Comparison of ENCODE assay signal across 37 cellular contexts in the genomic region with DNA sequence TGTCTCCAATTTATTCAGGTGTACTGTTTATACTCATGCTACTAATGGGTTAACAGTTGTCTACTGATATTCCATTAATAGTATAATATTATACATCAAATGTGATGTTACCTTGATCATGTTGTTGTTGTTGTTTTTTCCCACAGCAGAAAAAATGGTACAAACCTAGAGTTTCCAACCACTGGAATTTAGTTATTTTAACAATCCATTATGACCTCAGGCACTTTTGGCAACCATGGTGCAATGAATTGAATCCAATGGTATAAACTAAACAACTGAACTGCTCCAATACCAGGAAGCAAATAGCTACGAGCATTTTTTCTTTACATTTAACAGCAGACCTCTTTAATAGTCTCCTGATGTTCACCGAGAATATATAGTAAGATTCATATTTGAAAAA. TPM values are rescaled to one million over a fixed set of nuclear protein-coding genes. Genes with fewer than 3 reads are reported as not detected.
"Had no signal": no experiment of that assay in that cellular context is flagged by ENCODE, and none has a peak within 500 bp of the region (broad histone marks: within the 10 kb centered on the region; RNA-seq: fewer than 3 reads in every experiment).

No MANE protein-coding gene starts in this region.

- H3K27me3 ChIP-seq: body of pancreas, esophagus squamous epithelium, foreskin keratinocyte, gastrocnemius medialis, heart left ventricle had no signal

- FAIRE-seq: colon, endometrium, endothelial cell of umbilical vein had no signal

- H3K4me3 ChIP-seq: body of pancreas, esophagus squamous epithelium, gastrocnemius medialis, heart left ventricle had no signal

- H3K27me3 Mint-ChIP-seq: activated B cell treated with CpG ODN at 0.5 μM for 24 hours; activated CD4-positive, alpha-beta memory T cell treated with anti-CD3 and anti-CD28 coated beads, Interleukin-2, amount 10 ng/mL, durations not matched to agents 7 days and 5 days; activated CD4-positive, alpha-beta T cell treated with anti-CD3 and anti-CD28 coated beads for 36 hours; activated CD4-positive, alpha-beta T cell treated with anti-CD3 and anti-CD28 coated beads, Interleukin-2, amount 10 ng/mL, durations not matched to agents 24 days and 14 days; activated naive CD8-positive, alpha-beta T cell; activated T-helper 17 cell treated with anti-CD3 and anti-CD28 coated beads, Interleukin-2, amount 50 U/mL, for 72 hours; effector memory CD8-positive, alpha-beta T cell; T-helper 17 cell had no signal

- H3K4me1 Mint-ChIP-seq: activated B cell treated with CpG ODN at 0.5 μM for 24 hours; activated CD4-positive, alpha-beta memory T cell treated with anti-CD3 and anti-CD28 coated beads, Interleukin-2, amount 10 ng/mL, durations not matched to agents 7 days and 5 days; activated CD4-positive, alpha-beta T cell treated with anti-CD3 and anti-CD28 coated beads for 36 hours; activated CD4-positive, alpha-beta T cell treated with anti-CD3 and anti-CD28 coated beads, Interleukin-2, amount 10 ng/mL, durations not matched to agents 24 days and 14 days; activated T-helper 17 cell treated with anti-CD3 and anti-CD28 coated beads, Interleukin-2, amount 50 U/mL, for 72 hours; T-helper 17 cell had no signal

- H3K27ac Mint-ChIP-seq: activated B cell treated with CpG ODN at 0.5 μM for 24 hours; activated CD4-positive, alpha-beta memory T cell treated with anti-CD3 and anti-CD28 coated beads, Interleukin-2, amount 10 ng/mL, durations not matched to agents 7 days and 5 days; activated CD4-positive, alpha-beta T cell treated with anti-CD3 and anti-CD28 coated beads for 36 hours; activated CD4-positive, alpha-beta T cell treated with anti-CD3 and anti-CD28 coated beads, Interleukin-2, amount 10 ng/mL, durations not matched to agents 24 days and 14 days; activated naive CD8-positive, alpha-beta T cell; activated T-helper 17 cell treated with anti-CD3 and anti-CD28 coated beads, Interleukin-2, amount 50 U/mL, for 72 hours; effector memory CD8-positive, alpha-beta T cell; T-helper 17 cell; T-helper 2 cell treated with Interferon-gamma antibody and Interleukin-4, amounts not matched to agents 5 μg/mL and 100 μg/mL, for 36 hours had no signal

- H3K9me3 ChIP-seq: body of pancreas, esophagus squamous epithelium, gastrocnemius medialis, heart left ventricle had no signal

- H3K27ac ChIP-seq: body of pancreas, epithelial cell of prostate, esophagus squamous epithelium, foreskin keratinocyte, gastrocnemius medialis, heart left ventricle, WERI-Rb-1 had no signal

- H3K4me3 Mint-ChIP-seq: activated B cell treated with CpG ODN at 0.5 μM for 24 hours; activated CD4-positive, alpha-beta memory T cell treated with anti-CD3 and anti-CD28 coated beads, Interleukin-2, amount 10 ng/mL, durations not matched to agents 7 days and 5 days; activated CD4-positive, alpha-beta T cell treated with anti-CD3 and anti-CD28 coated beads for 36 hours; activated CD4-positive, alpha-beta T cell treated with anti-CD3 and anti-CD28 coated beads, Interleukin-2, amount 10 ng/mL, durations not matched to agents 24 days and 14 days; activated naive CD8-positive, alpha-beta T cell; activated T-cell treated with anti-CD3 and anti-CD28 coated beads, Interleukin-2, amount 50 U/mL, for 4 hours; activated T-helper 17 cell treated with anti-CD3 and anti-CD28 coated beads, Interleukin-2, amount 50 U/mL, for 72 hours; effector memory CD8-positive, alpha-beta T cell; T-helper 17 cell; T-helper 2 cell treated with Interferon-gamma antibody and Interleukin-4, amounts not matched to agents 5 μg/mL and 100 μg/mL, for 36 hours had no signal

- ATAC-seq: activated CD4-positive, alpha-beta T cell treated with anti-CD3 and anti-CD28 coated beads for 36 hours; activated CD4-positive, CD25-positive, alpha-beta regulatory T cell treated with anti-CD3 and anti-CD28 coated beads, Interleukin-2, amount 50 U/mL, for 24 hours; activated T-cell treated with anti-CD3 and anti-CD28 coated beads, Interleukin-2, amount 50 U/mL, for 4 hours; activated T-helper 17 cell treated with anti-CD3 and anti-CD28 coated beads, Interleukin-2, amount 50 U/mL, for 72 hours; body of pancreas; effector memory CD8-positive, alpha-beta T cell; foreskin keratinocyte; gastrocnemius medialis; heart left ventricle; T-helper 17 cell had no signal

- DNase-seq: activated B cell treated with CpG ODN at 0.5 μM for 24 hours; activated CD4-positive, alpha-beta memory T cell treated with anti-CD3 and anti-CD28 coated beads, Interleukin-2, amount 10 ng/mL, durations not matched to agents 7 days and 5 days; activated CD4-positive, alpha-beta T cell treated with anti-CD3 and anti-CD28 coated beads for 36 hours; activated CD4-positive, alpha-beta T cell treated with anti-CD3 and anti-CD28 coated beads, Interleukin-2, amount 10 ng/mL, durations not matched to agents 24 days and 14 days; activated CD8-positive, alpha-beta memory T cell treated with anti-CD3 and anti-CD28 coated beads, Interleukin-2, amount 50 U/mL, for 48 hours; activated effector memory CD4-positive, alpha-beta T cell treated with Interleukin-2 at 50 U/mL for 16 hours; activated gamma-delta T cell treated with Interleukin-2 at 50 U/mL for 16 hours; activated naive CD4-positive, alpha-beta T cell treated with anti-CD3 and anti-CD28 coated beads, Interleukin-2, amount 50 U/mL, for 16 hours; activated naive CD4-positive, alpha-beta T cell treated with Interleukin-2 at 50 U/mL for 16 hours; activated T-cell treated with anti-CD3 and anti-CD28 coated beads for 4 hours; activated T-cell treated with anti-CD3 and anti-CD28 coated beads, Interleukin-2, amount 50 U/mL, for 4 hours; amniotic stem cell; anterior cingulate cortex; body of pancreas; caudate nucleus; cortex of kidney; dermis blood vessel endothelial cell; effector CD4-positive, alpha-beta T cell; effector memory CD8-positive, alpha-beta T cell; esophagus squamous epithelium; foreskin keratinocyte; gastrocnemius medialis; glutamatergic neuron; heart left ventricle; T-helper 1 cell; T-helper 17 cell; T1000; WERI-Rb-1 had no signal

- H3K9me3 Mint-ChIP-seq: activated B cell treated with CpG ODN at 0.5 μM for 24 hours; activated CD4-positive, alpha-beta memory T cell treated with anti-CD3 and anti-CD28 coated beads, Interleukin-2, amount 10 ng/mL, durations not matched to agents 7 days and 5 days; activated CD4-positive, alpha-beta T cell treated with anti-CD3 and anti-CD28 coated beads, Interleukin-2, amount 10 ng/mL, durations not matched to agents 24 days and 14 days; activated T-cell treated with anti-CD3 and anti-CD28 coated beads, Interleukin-2, amount 50 U/mL, for 4 hours; activated T-helper 17 cell treated with anti-CD3 and anti-CD28 coated beads, Interleukin-2, amount 50 U/mL, for 72 hours; effector memory CD8-positive, alpha-beta T cell; T-helper 2 cell treated with Interferon-gamma antibody and Interleukin-4, amounts not matched to agents 5 μg/mL and 100 μg/mL, for 36 hours had no signal

- H3K4me1 ChIP-seq: body of pancreas, gastrocnemius medialis had no signal

RNA-seq across cellular contexts. Expression of a gene that starts 31.0 kb away (rescaled TPM):
- total RNA-seq: activated B cell treated with CpG ODN at 0.5 μM for 24 hours; activated T-cell treated with anti-CD3 and anti-CD28 coated beads, Interleukin-2, amount 50 U/mL, for 4 hours; chondrocyte; gastrocnemius medialis had no signal
